In the genomic region with DNA sequence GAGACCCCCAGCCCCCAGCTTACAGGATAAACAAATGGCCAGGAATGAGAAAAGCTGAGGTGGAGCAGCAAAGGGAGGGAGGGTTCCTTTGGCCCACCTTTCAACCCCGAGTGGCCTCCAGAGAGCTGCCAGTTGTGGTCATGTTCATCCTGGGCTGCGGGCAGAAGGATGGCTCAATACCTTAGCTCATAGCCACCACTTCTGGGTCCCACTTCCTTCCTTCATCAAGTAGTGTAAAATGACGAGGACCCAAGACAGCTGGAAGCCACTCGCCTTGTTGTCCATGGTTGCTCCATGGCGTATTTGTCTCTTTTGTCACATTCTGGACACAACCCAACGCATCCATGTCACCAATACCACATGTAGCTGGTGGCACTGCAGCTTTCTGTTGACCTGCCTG, we compare ENCODE assay signal across 9 cellular contexts. TPM values are rescaled to one million over a fixed set of nuclear protein-coding genes. Genes with fewer than 3 reads are reported as not detected.
DNase-seq lines count a peak whose midpoint lies in the region; ATAC-seq and TF ChIP-seq lines count a peak whose summit lies in the region.
"Had no signal": no experiment of that assay in that cellular context is flagged by ENCODE, and none has a peak within 500 bp of the region (broad histone marks: within the 10 kb centered on the region; RNA-seq: fewer than 3 reads in every experiment).

No MANE protein-coding gene starts in this region.

- H3K36me3 ChIP-seq in Peyer's patch, result no peaks in the 10 kb centered on the region
- no peaks in the 10 kb centered on the region for H3K36me3 ChIP-seq in suprapubic skin
- H3K36me3 ChIP-seq in uterus, result no peaks in the 10 kb centered on the region

- no peak for TF ChIP-seq POLR2A in Peyer's patch (IDR thresholded peaks at IDR 0.05)
- TF ChIP-seq POLR2A in suprapubic skin (IDR thresholded peaks at IDR 0.05), result no peak
- no peak for TF ChIP-seq POLR2A in uterus (IDR thresholded peaks at IDR 0.05)

- H3K27ac ChIP-seq in Peyer's patch (peak overlapping the region; percentile 14 to 73 (median 33)), suprapubic skin (no peak overlapping the region), uterus (no peak overlapping the region)

- intact Hi-C loops in uterus (cut with DNase I; ENCODE audit: low total_unique reads), result no loop called here

- no peak for TF ChIP-seq EP300 in suprapubic skin (IDR thresholded peaks at IDR 0.05)

- DNase-seq in Peyer's patch (peak in 2 of 3 donors; percentile 20 to 71), myocyte (ENCODE audit: low read depth) (peak; percentile 77), suprapubic skin (ENCODE audit: low spot score in 2 of 2) (no peak), uterus (no peak), iPS-NIHi7 (ENCODE audit: extremely low spot score) (no peak)
- DNase-seq in stimulated activated CD4-positive, alpha-beta T cell treated with anti-CD3 and anti-CD28 coated beads, Interleukin-4, amount 100 ng/mL, for 1 hour, result no peak
- DNase-seq: NCI-H446 had no signal

- H3K9me3 ChIP-seq in Peyer's patch (no peaks in the 10 kb centered on the region), suprapubic skin (no peaks in the 10 kb centered on the region), uterus (no peaks in the 10 kb centered on the region)

- WGBS in suprapubic skin, result 74% methylated on average over 6 of the region's 6 CpGs

- no peak for TF ChIP-seq CTCF in Peyer's patch (IDR thresholded peaks at IDR 0.05)
- TF ChIP-seq CTCF in suprapubic skin (IDR thresholded peaks at IDR 0.05), result no peak
- TF ChIP-seq CTCF in uterus (IDR thresholded peaks at IDR 0.05), result no peak

- ATAC-seq in GM18502 (IDR thresholded peaks at IDR 0.05; ENCODE audit: poor library complexity, unreplicated experiment) (peak; percentile 8), HG02885 (IDR thresholded peaks at IDR 0.05; ENCODE audit: poor library complexity, unreplicated experiment) (peak; percentile 30)

- peak overlapping the region in 2 of 4 donors; percentile 5 to 6 for H3K4me3 ChIP-seq in Peyer's patch
- H3K4me3 ChIP-seq in suprapubic skin, result no peak overlapping the region
- no peak overlapping the region for H3K4me3 ChIP-seq in uterus

- H3K4me1 ChIP-seq in Peyer's patch (peaks cover 0 to 42% (median 0%) of the 10 kb centered on the region in 4 donors), suprapubic skin (peaks cover 4% of the 10 kb centered on the region), uterus (no peaks in the 10 kb centered on the region)

- H3K27me3 ChIP-seq in Peyer's patch, result no peaks in the 10 kb centered on the region
- no peaks in the 10 kb centered on the region for H3K27me3 ChIP-seq in suprapubic skin
- no peaks in the 10 kb centered on the region for H3K27me3 ChIP-seq in uterus

RNA-seq across cellular contexts. Expression of a gene that starts 24.2 kb away (rescaled TPM):
- total RNA-seq in Peyer's patch (10 to 100 TPM; 52.3 to 81.7 (median 65.9) TPM), myocyte (2.5 and 3.0 TPM in 2 replicates), suprapubic skin (10 to 100 TPM in 2 of 4 donors, 1 to 10 TPM in 2; 4.8 to 18.2 (median 10.6) TPM), uterus (10 to 100 TPM in 1 of 4 donors, 1 to 10 TPM in 2, under 1 TPM in 1; 0.88 to 33.6 (median 3.2) TPM)
- polyA plus RNA-seq in myocyte (2012), result 0.73 TPM

Comparison
In these comparisons a context has a peak if more than half of its experiments do, and no peak if none do; other contexts are left out.
1. DNase-seq: peak in Peyer's patch (2 of 3) and myocyte (single experiment); none in suprapubic skin (0 of 2), stimulated activated CD4-positive, alpha-beta T cell treated with anti-CD3 and anti-CD28 coated beads, Interleukin-4, amount 100 ng/mL, for 1 hour (single experiment), uterus (0 of 2) and iPS-NIHi7 (single experiment).
2. H3K27ac ChIP-seq: peak in Peyer's patch (4 of 4); none in suprapubic skin (single experiment) and uterus (0 of 2).